2 cellular contexts compared by ENCODE assay signal in genomic region chr6:15825332-15825930, GRCh38.
TF ChIP-seq lines count a peak whose summit lies in the region.

No MANE protein-coding gene starts in this region.

TF ChIP-seq in GM23338, 12 proteins besides CTCF, POLR2A, EP300 and RAD21 (continued from another document):
- no peak for TF ChIP-seq ZNF114 (CRISPR knock-in tag; IDR thresholded peaks at IDR 0.05)
- TF ChIP-seq NANOG (IDR thresholded peaks at IDR 0.05; ENCODE audit: borderline replicate concordance), result no peak
- no peak for TF ChIP-seq ZNF462 (CRISPR knock-in tag; IDR thresholded peaks at IDR 0.05)
- no peak for TF ChIP-seq POLR2AphosphoS5 (IDR thresholded peaks at IDR 0.05; ENCODE audit: low read depth)
- no peak for TF ChIP-seq CREB1 (CRISPR knock-in tag; IDR thresholded peaks at IDR 0.05; ENCODE audit: low read depth)
- TF ChIP-seq EZH2 (IDR thresholded peaks at IDR 0.05; ENCODE audit: low read depth, unreplicated experiment), result no peak

TF ChIP-seq in neural cell, 6 proteins besides CTCF, POLR2A, EP300 and RAD21 (continued from another document):
- TF ChIP-seq REST (IDR thresholded peaks at IDR 0.05; ENCODE audit: borderline replicate concordance) (peak; percentile 55), EZH2 (IDR thresholded peaks at IDR 0.05; ENCODE audit: borderline replicate concordance, insufficient read depth, low read length, poor library complexity, severe bottlenecking) (no peak)
